20 cellular contexts compared by ENCODE assay signal in the genomic region with DNA sequence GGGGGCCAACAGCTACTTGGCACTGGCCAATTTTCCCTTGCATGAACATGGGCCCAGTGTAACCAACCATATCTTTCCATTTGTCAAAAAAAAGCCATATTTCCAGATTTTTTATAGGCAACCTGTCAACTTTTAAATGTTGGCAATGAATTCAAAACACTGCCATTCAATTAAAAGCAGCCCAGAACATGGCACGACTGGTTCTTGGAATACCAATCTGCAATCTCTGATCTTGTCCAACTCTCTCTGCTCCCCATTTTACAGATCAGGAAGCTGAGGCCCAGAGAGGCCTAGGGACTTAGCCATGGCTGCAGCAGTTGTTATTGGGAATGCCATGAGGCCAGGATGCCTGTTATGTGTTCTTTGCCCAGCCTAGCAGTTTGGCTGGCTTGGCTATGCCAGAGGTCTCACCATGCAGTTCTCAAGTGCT. TPM values are rescaled to one million over a fixed set of nuclear protein-coding genes. Genes with fewer than 3 reads are reported as not detected.
"Had no signal": no experiment of that assay in that cellular context is flagged by ENCODE, and none has a peak within 500 bp of the region (broad histone marks: within the 10 kb centered on the region; RNA-seq: fewer than 3 reads in every experiment).

No MANE protein-coding gene starts in this region.

- H3K27me3 ChIP-seq: esophagus squamous epithelium, gastroesophageal sphincter, neural progenitor cell, spleen, testis had no signal

- H3K9me3 ChIP-seq: esophagus squamous epithelium, gastroesophageal sphincter, spleen, testis had no signal

- H3K4me3 ChIP-seq: coronary artery, esophagus squamous epithelium, gastroesophageal sphincter, neural progenitor cell, spleen, testis had no signal

- H3K36me3 ChIP-seq: esophagus squamous epithelium, gastroesophageal sphincter, neural progenitor cell, spleen had no signal

- DNase-seq: activated CD4-positive, alpha-beta memory T cell treated with anti-CD3 and anti-CD28 coated beads for 36 hours; activated CD4-positive, alpha-beta T cell treated with anti-CD3 and anti-CD28 coated beads for 48 hours; activated CD4-positive, CD25-positive, alpha-beta regulatory T cell; activated effector memory CD4-positive, alpha-beta T cell treated with Interleukin-2 at 50 U/mL for 16 hours; activated naive CD8-positive, alpha-beta T cell treated with anti-CD3 and anti-CD28 coated beads, Interleukin-2, amount 10 ng/mL, durations not matched to agents 7 days and 5 days; activated T-cell treated with anti-CD3 and anti-CD28 coated beads, Interleukin-2, amount 50 U/mL, for 72 hours; amniotic stem cell; cerebellar nuclear complex; esophagus squamous epithelium; left cardiac atrium; retina; spleen; stimulated activated CD4-positive, alpha-beta T cell treated with anti-CD3 and anti-CD28 coated beads, Interleukin-4, amount 100 ng/mL, for 1 hour; stimulated activated naive CD4-positive, alpha-beta T cell; T-helper 9 cell; testis had no signal

- H3K27ac ChIP-seq: coronary artery, gastroesophageal sphincter, testis had no signal

- H3K9ac ChIP-seq: neural progenitor cell had no signal

- H3K4me2 ChIP-seq: neural progenitor cell had no signal

RNA-seq across cellular contexts. Expression of a gene that starts 8.9 kb away (rescaled TPM):
- total RNA-seq: endodermal cell had no signal
